Comparison of ENCODE assay signal across 11 cellular contexts in the genomic region with DNA sequence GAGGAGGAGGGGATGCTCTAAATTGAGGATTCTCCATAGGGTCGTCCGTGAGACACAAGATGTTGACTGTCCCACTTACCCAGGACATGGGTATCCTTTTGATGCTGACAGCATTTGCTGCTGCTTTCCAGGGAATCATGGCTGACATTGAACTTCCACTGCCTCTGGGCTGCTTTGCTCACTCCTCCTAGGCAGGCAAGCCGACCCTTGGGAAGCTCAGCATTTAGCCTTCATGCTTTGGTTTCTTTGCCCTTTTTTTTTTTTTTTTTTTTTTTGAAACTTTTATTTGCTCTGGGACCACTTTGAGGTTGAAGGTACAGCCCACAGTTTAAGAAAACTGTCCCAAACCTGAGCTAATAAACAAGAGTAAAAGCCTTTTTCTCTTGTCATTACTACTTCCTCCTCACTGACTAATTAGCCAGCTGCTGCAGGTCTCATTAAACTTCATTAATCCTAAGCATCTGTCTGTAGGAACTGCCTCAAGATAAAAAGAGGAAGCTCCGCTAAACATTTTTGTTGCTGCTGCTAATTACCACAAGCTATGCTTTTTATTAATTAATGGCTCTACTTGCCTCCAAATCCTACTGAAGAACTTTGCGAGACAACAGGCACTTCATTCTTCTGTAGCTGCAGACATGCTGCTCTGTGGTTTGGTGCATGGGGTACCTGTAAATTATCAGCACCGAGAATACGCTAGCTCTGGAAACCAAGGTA.
A peak's percentile ranks its signal among the peaks of the same experiment; 100 is the strongest.
DNase-seq lines count a peak whose midpoint lies in the region; ATAC-seq, FAIRE-seq and TF ChIP-seq lines count a peak whose summit lies in the region.
"Had no signal": no experiment of that assay in that cellular context is flagged by ENCODE, and none has a peak within 500 bp of the region (broad histone marks: within the 10 kb centered on the region; RNA-seq: fewer than 3 reads in every experiment).

No MANE protein-coding gene starts in this region.

- H3K9me3 ChIP-seq in pancreas, result no peaks in the 10 kb centered on the region
- H3K9me3 ChIP-seq: breast epithelium had no signal

- FAIRE-seq in pancreas (lab: Jason Lieb, UNC), result no peak
- FAIRE-seq: A204.1 had no signal

- no peak overlapping the region for H3K4me3 ChIP-seq in pancreas
- H3K4me3 ChIP-seq: breast epithelium had no signal

- H3K4me1 ChIP-seq in pancreas, result peaks cover 36 to 78% (median 56%) of the 10 kb centered on the region in 3 donors

- intact Hi-C loops in pancreas (cut with DNase I), result no loop called here

- peak; percentile 39 for DNase-seq in NCI-H2107 treated with DMSO at 0.1 percent for 48 hours (lab: John Stamatoyannopoulos, UW; ENCODE audit: unreplicated experiment)
- no peak for DNase-seq in NCI-H2107 (lab: John Stamatoyannopoulos, UW)
- peak; percentile 68 to 95 for DNase-seq in NOMO-1 (lab: John Stamatoyannopoulos, UW; ENCODE audit: unreplicated experiment in 2 of 2)
- peak; percentile 53 for DNase-seq in islet precursor cell
- no peak for DNase-seq in pancreas
- no peak for DNase-seq in AG08396 (ENCODE audit: low spot score)
- DNase-seq: NCI-H2029 had no signal

- H3K27ac ChIP-seq in pancreas, result peak overlapping the region in 1 of 4 donors; percentile 8

- no peak for TF ChIP-seq CTCF in pancreas (IDR thresholded peaks at IDR 0.05)

- peak; percentile 19 for ATAC-seq in GM21381 (IDR thresholded peaks at IDR 0.05; ENCODE audit: unreplicated experiment)
- ATAC-seq in GM19395 (IDR thresholded peaks at IDR 0.05; ENCODE audit: unreplicated experiment), result no peak
- ATAC-seq in pancreas, result no peak

- WGBS in pancreas, 2 donors, result 67 to 71% methylated on average over 7 of the region's 7 CpGs

- no peaks in the 10 kb centered on the region for H3K27me3 ChIP-seq in pancreas
- H3K27me3 ChIP-seq: breast epithelium had no signal

- no peaks in the 10 kb centered on the region for H3K36me3 ChIP-seq in pancreas
- H3K36me3 ChIP-seq: breast epithelium had no signal

Comparison
In these comparisons a context has a peak if more than half of its experiments do, and no peak if none do; other contexts are left out.
1. DNase-seq: peak in NCI-H2107 treated with DMSO at 0.1 percent for 48 hours (single experiment), NOMO-1 (2 of 2) and islet precursor cell (single experiment); none in NCI-H2107 (single experiment), pancreas (0 of 6) and AG08396 (single experiment).